ENCODE assay signal across 1 cellular context in genomic region chr7:101912711-101913110, GRCh38.
TF ChIP-seq lines count a peak whose summit lies in the region.

No MANE protein-coding gene starts in this region.

TF ChIP-seq in K562, 482 proteins besides CTCF, POLR2A, EP300 and RAD21 (continued from another document):
- no peak for TF ChIP-seq MBD1 (CRISPR knock-in tag; IDR thresholded peaks at IDR 0.05)
- TF ChIP-seq EHMT2 (IDR thresholded peaks at IDR 0.05): no peak
- no peak for TF ChIP-seq ZNF184 (CRISPR knock-in tag; IDR thresholded peaks at IDR 0.05)
- TF ChIP-seq, protein P1, sequence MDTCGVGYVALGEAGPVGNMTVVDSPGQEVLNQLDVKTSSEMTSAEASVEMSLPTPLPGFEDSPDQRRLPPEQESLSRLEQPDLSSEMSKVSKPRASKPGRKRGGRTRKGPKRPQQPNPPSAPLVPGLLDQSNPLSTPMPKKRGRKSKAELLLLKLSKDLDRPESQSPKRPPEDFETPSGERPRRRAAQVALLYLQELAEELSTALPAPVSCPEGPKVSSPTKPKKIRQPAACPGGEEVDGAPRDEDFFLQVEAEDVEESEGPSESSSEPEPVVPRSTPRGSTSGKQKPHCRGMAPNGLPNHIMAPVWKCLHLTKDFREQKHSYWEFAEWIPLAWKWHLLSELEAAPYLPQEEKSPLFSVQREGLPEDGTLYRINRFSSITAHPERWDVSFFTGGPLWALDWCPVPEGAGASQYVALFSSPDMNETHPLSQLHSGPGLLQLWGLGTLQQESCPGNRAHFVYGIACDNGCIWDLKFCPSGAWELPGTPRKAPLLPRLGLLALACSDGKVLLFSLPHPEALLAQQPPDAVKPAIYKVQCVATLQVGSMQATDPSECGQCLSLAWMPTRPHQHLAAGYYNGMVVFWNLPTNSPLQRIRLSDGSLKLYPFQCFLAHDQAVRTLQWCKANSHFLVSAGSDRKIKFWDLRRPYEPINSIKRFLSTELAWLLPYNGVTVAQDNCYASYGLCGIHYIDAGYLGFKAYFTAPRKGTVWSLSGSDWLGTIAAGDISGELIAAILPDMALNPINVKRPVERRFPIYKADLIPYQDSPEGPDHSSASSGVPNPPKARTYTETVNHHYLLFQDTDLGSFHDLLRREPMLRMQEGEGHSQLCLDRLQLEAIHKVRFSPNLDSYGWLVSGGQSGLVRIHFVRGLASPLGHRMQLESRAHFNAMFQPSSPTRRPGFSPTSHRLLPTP (IDR thresholded peaks at IDR 0.05; ENCODE audit: borderline replicate concordance, extremely low read depth, insufficient read length): no peak
- TF ChIP-seq ZNF232 (CRISPR knock-in tag; IDR thresholded peaks at IDR 0.05): no peak
- no peak for TF ChIP-seq GABPB2 (CRISPR knock-in tag; conservative IDR thresholded peaks at IDR 0.05)
- TF ChIP-seq MED1 (CRISPR knock-in tag; IDR thresholded peaks at IDR 0.05; ENCODE audit: borderline replicate concordance): no peak
- TF ChIP-seq, protein P2, sequence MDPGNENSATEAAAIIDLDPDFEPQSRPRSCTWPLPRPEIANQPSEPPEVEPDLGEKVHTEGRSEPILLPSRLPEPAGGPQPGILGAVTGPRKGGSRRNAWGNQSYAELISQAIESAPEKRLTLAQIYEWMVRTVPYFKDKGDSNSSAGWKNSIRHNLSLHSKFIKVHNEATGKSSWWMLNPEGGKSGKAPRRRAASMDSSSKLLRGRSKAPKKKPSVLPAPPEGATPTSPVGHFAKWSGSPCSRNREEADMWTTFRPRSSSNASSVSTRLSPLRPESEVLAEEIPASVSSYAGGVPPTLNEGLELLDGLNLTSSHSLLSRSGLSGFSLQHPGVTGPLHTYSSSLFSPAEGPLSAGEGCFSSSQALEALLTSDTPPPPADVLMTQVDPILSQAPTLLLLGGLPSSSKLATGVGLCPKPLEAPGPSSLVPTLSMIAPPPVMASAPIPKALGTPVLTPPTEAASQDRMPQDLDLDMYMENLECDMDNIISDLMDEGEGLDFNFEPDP (CRISPR knock-in tag; IDR thresholded peaks at IDR 0.05): no peak
- TF ChIP-seq, protein P3, sequence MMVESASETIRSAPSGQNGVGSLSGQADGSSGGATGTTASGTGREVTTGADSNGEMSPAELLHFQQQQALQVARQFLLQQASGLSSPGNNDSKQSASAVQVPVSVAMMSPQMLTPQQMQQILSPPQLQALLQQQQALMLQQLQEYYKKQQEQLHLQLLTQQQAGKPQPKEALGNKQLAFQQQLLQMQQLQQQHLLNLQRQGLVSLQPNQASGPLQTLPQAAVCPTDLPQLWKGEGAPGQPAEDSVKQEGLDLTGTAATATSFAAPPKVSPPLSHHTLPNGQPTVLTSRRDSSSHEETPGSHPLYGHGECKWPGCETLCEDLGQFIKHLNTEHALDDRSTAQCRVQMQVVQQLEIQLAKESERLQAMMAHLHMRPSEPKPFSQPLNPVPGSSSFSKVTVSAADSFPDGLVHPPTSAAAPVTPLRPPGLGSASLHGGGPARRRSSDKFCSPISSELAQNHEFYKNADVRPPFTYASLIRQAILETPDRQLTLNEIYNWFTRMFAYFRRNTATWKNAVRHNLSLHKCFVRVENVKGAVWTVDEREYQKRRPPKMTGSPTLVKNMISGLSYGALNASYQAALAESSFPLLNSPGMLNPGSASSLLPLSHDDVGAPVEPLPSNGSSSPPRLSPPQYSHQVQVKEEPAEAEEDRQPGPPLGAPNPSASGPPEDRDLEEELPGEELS (CRISPR knock-in tag; IDR thresholded peaks at IDR 0.05; ENCODE audit: borderline replicate concordance): no peak
- TF ChIP-seq SPI1 (IDR thresholded peaks at IDR 0.05; ENCODE audit: borderline replicate concordance, low read depth, low read length): no peak
- no peak for TF ChIP-seq ZNF696 (CRISPR knock-in tag; conservative IDR thresholded peaks at IDR 0.05)
- no peak for TF ChIP-seq ZZZ3 (IDR thresholded peaks at IDR 0.05)
